In genomic region chr17:19032377-19032988, GRCh38 we compare ENCODE assay signal across 9 cellular contexts. TPM values are rescaled to one million over a fixed set of nuclear protein-coding genes. Genes with fewer than 3 reads are reported as not detected.
A peak's percentile ranks its signal among the peaks of the same experiment; 100 is the strongest.
DNase-seq lines count a peak whose midpoint lies in the region; ATAC-seq and TF ChIP-seq lines count a peak whose summit lies in the region.
"Not testable (repeated sequence)": the region's sequence is repeated elsewhere in the genome, so short reads cannot be mapped to it uniquely, and the experiment has no call there.
"Had no signal": no experiment of that assay in that cellular context is flagged by ENCODE, and none has a peak within 500 bp of the region (broad histone marks: within the 10 kb centered on the region; RNA-seq: fewer than 3 reads in every experiment).

No MANE protein-coding gene starts in this region.

- POLR2A ChIA-PET in activated B cell treated with CpG ODN at 0.5 μM for 24 hours (lab: Charles Lee), result not testable (repeated sequence)

- H3K4me1 ChIP-seq in upper lobe of right lung, result not testable (repeated sequence)

- not testable (repeated sequence) for H3K9me3 ChIP-seq in upper lobe of right lung

- ATAC-seq in GM18520 (IDR thresholded peaks at IDR 0.05; ENCODE audit: unreplicated experiment) (peak; percentile 45), GM21390 (IDR thresholded peaks at IDR 0.05; ENCODE audit: unreplicated experiment) (peak; percentile 37), HG02678 (IDR thresholded peaks at IDR 0.05; ENCODE audit: unreplicated experiment) (peak; percentile 51), HG03354 (IDR thresholded peaks at IDR 0.05; ENCODE audit: poor library complexity, severe bottlenecking, unreplicated experiment) (peak; percentile 52), activated B cell treated with CpG ODN at 0.5 μM for 24 hours (ENCODE audit: low read depth) (peak; percentile 78), esophagus mucosa (peak; percentile 90), memory B cell (ENCODE audit: low read depth) (peak; percentile 84), upper lobe of right lung (peak; percentile 93)

- not testable (repeated sequence) for H3K4me3 ChIP-seq in upper lobe of right lung

- not testable (repeated sequence) for H3K4me3 Mint-ChIP-seq in activated B cell treated with CpG ODN at 0.5 μM for 24 hours, memory B cell

- not testable (repeated sequence) for H3K27ac ChIP-seq in upper lobe of right lung

- not testable (repeated sequence) for H3K27me3 ChIP-seq in upper lobe of right lung

- H3K4me1 Mint-ChIP-seq in activated B cell treated with CpG ODN at 0.5 μM for 24 hours, memory B cell: not testable (repeated sequence)

- not testable (repeated sequence) for DNase-seq in activated B cell treated with CpG ODN at 0.5 μM for 24 hours; memory B cell (ENCODE audit: low spot score in 2 of 2); upper lobe of right lung

- not testable (repeated sequence) for TF ChIP-seq CTCF in activated B cell treated with CpG ODN at 0.5 μM for 24 hours (IDR thresholded peaks at IDR 0.05); upper lobe of right lung (IDR thresholded peaks at IDR 0.05)

- H3K27ac Mint-ChIP-seq in activated B cell treated with CpG ODN at 0.5 μM for 24 hours, memory B cell: not testable (repeated sequence)

- H3K36me3 Mint-ChIP-seq in activated B cell treated with CpG ODN at 0.5 μM for 24 hours (ENCODE audit: low read depth); memory B cell: not testable (repeated sequence)

- H3K9me3 Mint-ChIP-seq in activated B cell treated with CpG ODN at 0.5 μM for 24 hours, memory B cell: not testable (repeated sequence)

- CTCF ChIA-PET in activated B cell treated with CpG ODN at 0.5 μM for 24 hours (lab: Charles Lee), result not testable (repeated sequence)

- intact Hi-C loops in activated B cell treated with CpG ODN at 0.5 μM for 24 hours (cut with micrococcal nuclease); upper lobe of right lung (cut with DNase I): not testable (repeated sequence)

- H3K36me3 ChIP-seq in upper lobe of right lung, result not testable (repeated sequence)

- H3K27me3 Mint-ChIP-seq in activated B cell treated with CpG ODN at 0.5 μM for 24 hours, memory B cell: not testable (repeated sequence)

RNA-seq across cellular contexts. Expression of gene GRAP, which starts 14.3 kb away (rescaled TPM):
- total RNA-seq in activated B cell treated with CpG ODN at 0.5 μM for 24 hours, result 31.5 and 39.2 TPM in 2 replicates
- 1.00 TPM for total RNA-seq in esophagus mucosa
- total RNA-seq in upper lobe of right lung, result 10.6 TPM
- total RNA-seq: Calu3 had no signal

RNA-seq across cellular contexts. Expression of gene FAM83G, which starts 27.9 kb away (rescaled TPM):
- total RNA-seq in activated B cell treated with CpG ODN at 0.5 μM for 24 hours, result 13.3 and 13.9 TPM in 2 replicates
- 47.0 TPM for total RNA-seq in esophagus mucosa
- 8.3 TPM for total RNA-seq in upper lobe of right lung

Comparison
In these comparisons a context has a peak if more than half of its experiments do, and no peak if none do; other contexts are left out.
1. ATAC-seq: peak in every context shown above with its lines; median percentile 93 in upper lobe of right lung; 90 in esophagus mucosa; 84 in memory B cell; 78 in activated B cell treated with CpG ODN at 0.5 μM for 24 hours; 52 in HG03354; 51 in HG02678; 45 in GM18520; 37 in GM21390.